ENCODE assay signal across 31 cellular contexts in the genomic region with DNA sequence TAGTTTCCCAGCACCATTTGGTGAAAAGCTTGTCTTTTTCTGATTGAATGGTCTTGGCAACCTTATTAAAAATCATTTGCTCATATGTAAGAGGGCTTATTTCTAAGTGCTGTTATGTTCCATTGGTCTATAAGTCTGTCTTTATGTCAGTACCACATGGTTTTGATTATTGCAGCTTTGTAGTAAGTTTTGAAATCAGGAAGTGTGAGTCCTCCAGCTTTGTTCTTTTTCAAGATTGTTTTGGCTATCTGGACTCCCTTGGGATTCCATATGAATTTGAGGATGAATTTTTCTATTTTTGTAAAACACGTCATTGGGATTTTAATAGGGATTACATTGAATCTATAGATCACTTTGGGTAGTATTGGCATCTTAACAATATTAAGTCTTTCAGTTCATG. TPM values are rescaled to one million over a fixed set of nuclear protein-coding genes. Genes with fewer than 3 reads are reported as not detected.
DNase-seq lines count a peak whose midpoint lies in the region; ATAC-seq and TF ChIP-seq lines count a peak whose summit lies in the region.
"Had no signal": no experiment of that assay in that cellular context is flagged by ENCODE, and none has a peak within 500 bp of the region (broad histone marks: within the 10 kb centered on the region; RNA-seq: fewer than 3 reads in every experiment).

No MANE protein-coding gene starts in this region.

- no peaks in the 10 kb centered on the region for H3K27me3 ChIP-seq in adipocyte (replicated peaks; ENCODE audit: control insufficient read depth, insufficient read depth, low read length)
- H3K27me3 ChIP-seq in esophagus squamous epithelium: no peaks in the 10 kb centered on the region
- no peaks in the 10 kb centered on the region for H3K27me3 ChIP-seq in aorta (ENCODE audit: control insufficient read depth in 1 of 2, insufficient read depth in 2 of 2, low read length in 1 of 2)
- H3K27me3 ChIP-seq: adrenal gland, brain microvascular endothelial cell, sigmoid colon had no signal

- no peak for DNase-seq in T-helper 1 cell
- DNase-seq in HFFc6: no peak
- peak; percentile 22 for DNase-seq in adipocyte (ENCODE audit: low read depth)
- DNase-seq in fibroblast of the conjunctiva (ENCODE audit: low read depth): peak; percentile 83
- no peak for DNase-seq in esophagus squamous epithelium (lab: John Stamatoyannopoulos, UW)
- no peak for DNase-seq in aorta
- DNase-seq: activated CD4-positive, alpha-beta T cell treated with anti-CD3 and anti-CD28 coated beads, Interleukin-2, amount 50 U/mL, for 4 hours; activated T-cell treated with anti-CD3 and anti-CD28 coated beads for 4 hours; adrenal gland; brain microvascular endothelial cell; CD8-positive, alpha-beta memory T cell; effector memory CD8-positive, alpha-beta T cell; GDM1; glutamatergic neuron; GOT3; kidney glomerular epithelial cell; mesenchymal stem cell; MV-4-11; NCI-H1694 treated with DMSO at 0.1 percent for 48 hours; NCI-H2171; NCI-H526; sigmoid colon; stimulated activated naive CD4-positive, alpha-beta T cell treated with Interleukin-2 at 50 U/mL for 16 hours had no signal

- H3K4me1 Mint-ChIP-seq in T-helper 1 cell treated with Interleukin-12 subunit alpha and Interleukin-12 subunit beta and Interleukin-4 antibody, amounts not matched to agents 30 μg/mL and 1 μg/mL, for 36 hours (ENCODE audit: low read depth): peaks cover 50% of the 10 kb centered on the region
- peaks cover 66% of the 10 kb centered on the region for H3K4me1 Mint-ChIP-seq in HFFc6 (ENCODE audit: low read depth)

- no peak overlapping the region for H3K4me3 Mint-ChIP-seq in T-helper 1 cell treated with Interleukin-12 subunit alpha and Interleukin-12 subunit beta and Interleukin-4 antibody, amounts not matched to agents 30 μg/mL and 1 μg/mL, for 36 hours
- H3K4me3 Mint-ChIP-seq in HFFc6: no peak overlapping the region
- H3K4me3 Mint-ChIP-seq: CD8-positive, alpha-beta memory T cell; effector memory CD8-positive, alpha-beta T cell had no signal

- no peak overlapping the region for H3K9ac ChIP-seq in adipocyte (ENCODE audit: low read length)
- H3K9ac ChIP-seq: KMS-11 had no signal

- no peak overlapping the region for H3K27ac ChIP-seq in esophagus squamous epithelium
- no peak overlapping the region for H3K27ac ChIP-seq in aorta (ENCODE audit: low read depth in 1 of 2, low read length in 2 of 2)
- H3K27ac ChIP-seq: 22Rv1, adrenal gland, brain microvascular endothelial cell, KMS-11, sigmoid colon, thoracic aorta, VCaP had no signal

- TF ChIP-seq POLR2A in esophagus squamous epithelium (IDR thresholded peaks at IDR 0.05): no peak

- WGBS in esophagus squamous epithelium, 2 donors: 100% methylated on average over 1 of the region's 1 CpG
- 83 to 93% methylated on average over 1 of the region's 1 CpG for WGBS in aorta, 2 donors

- H3K9me3 ChIP-seq in adipocyte (ENCODE audit: control insufficient read depth, low read length) (no peaks in the 10 kb centered on the region), esophagus squamous epithelium (no peaks in the 10 kb centered on the region), aorta (ENCODE audit: control insufficient read depth, low read length) (no peaks in the 10 kb centered on the region)
- H3K9me3 ChIP-seq: adrenal gland, sigmoid colon, thoracic aorta had no signal

- ATAC-seq in GM19452 (IDR thresholded peaks at IDR 0.05; ENCODE audit: unreplicated experiment): no peak
- ATAC-seq in aorta (ENCODE audit: low FRiP score): no peak
- ATAC-seq: effector memory CD8-positive, alpha-beta T cell; esophagus mucosa had no signal

- H3K27ac Mint-ChIP-seq in T-helper 1 cell treated with Interleukin-12 subunit alpha and Interleukin-12 subunit beta and Interleukin-4 antibody, amounts not matched to agents 30 μg/mL and 1 μg/mL, for 36 hours: peak overlapping the region; percentile 63
- peak overlapping the region; percentile 43; the same call in 1 of the 2 replicates for H3K27ac Mint-ChIP-seq in HFFc6
- H3K27ac Mint-ChIP-seq: progenitor cell of endocrine pancreas had no signal

- no peak for TF ChIP-seq CTCF in HFFc6 (IDR thresholded peaks at IDR 0.05)
- no peak for TF ChIP-seq CTCF in esophagus squamous epithelium (IDR thresholded peaks at IDR 0.05)

- no peak overlapping the region for H3K4me3 ChIP-seq in adipocyte (ENCODE audit: low read length)
- no peak overlapping the region for H3K4me3 ChIP-seq in esophagus squamous epithelium
- H3K4me3 ChIP-seq in aorta (ENCODE audit: low read length in 2 of 2): no peak overlapping the region
- H3K4me3 ChIP-seq: adrenal gland, sigmoid colon, thoracic aorta had no signal

- intact Hi-C loops in esophagus squamous epithelium (cut with DNase I): no loop called here
- intact Hi-C loops in aorta (cut with DNase I): no loop called here

- H3K27me3 Mint-ChIP-seq in T-helper 1 cell treated with Interleukin-12 subunit alpha and Interleukin-12 subunit beta and Interleukin-4 antibody, amounts not matched to agents 30 μg/mL and 1 μg/mL, for 36 hours (ENCODE audit: low read depth): no peaks in the 10 kb centered on the region
- peaks cover 2% of the 10 kb centered on the region for H3K27me3 Mint-ChIP-seq in HFFc6 (ENCODE audit: insufficient read depth)
- H3K27me3 Mint-ChIP-seq: effector memory CD8-positive, alpha-beta T cell; progenitor cell of endocrine pancreas had no signal

- peaks cover 12% of the 10 kb centered on the region for H3K36me3 Mint-ChIP-seq in T-helper 1 cell treated with Interleukin-12 subunit alpha and Interleukin-12 subunit beta and Interleukin-4 antibody, amounts not matched to agents 30 μg/mL and 1 μg/mL, for 36 hours (ENCODE audit: low read depth)
- H3K36me3 Mint-ChIP-seq in HFFc6 (ENCODE audit: low read depth): peaks cover 11% of the 10 kb centered on the region
- H3K36me3 Mint-ChIP-seq: CD8-positive, alpha-beta memory T cell had no signal

- no peaks in the 10 kb centered on the region for H3K9me3 Mint-ChIP-seq in T-helper 1 cell treated with Interleukin-12 subunit alpha and Interleukin-12 subunit beta and Interleukin-4 antibody, amounts not matched to agents 30 μg/mL and 1 μg/mL, for 36 hours
- no peaks in the 10 kb centered on the region for H3K9me3 Mint-ChIP-seq in HFFc6
- H3K9me3 Mint-ChIP-seq: CD8-positive, alpha-beta memory T cell; effector memory CD8-positive, alpha-beta T cell had no signal

- H3K36me3 ChIP-seq in adipocyte (ENCODE audit: control insufficient read depth, insufficient read depth, low read length, severe bottlenecking) (no peaks in the 10 kb centered on the region), esophagus squamous epithelium (no peaks in the 10 kb centered on the region), aorta (ENCODE audit: control insufficient read depth in 1 of 2, insufficient read depth in 2 of 2, low read length in 1 of 2) (no peaks in the 10 kb centered on the region)
- H3K36me3 ChIP-seq: adrenal gland, brain microvascular endothelial cell, sigmoid colon, thoracic aorta had no signal

- H3K4me1 ChIP-seq in adipocyte (ENCODE audit: control insufficient read depth, insufficient read depth, low read length): peaks cover 10% of the 10 kb centered on the region
- peaks cover 0 to 19% (median 6%) of the 10 kb centered on the region in 3 donors for H3K4me1 ChIP-seq in esophagus squamous epithelium
- no peaks in the 10 kb centered on the region for H3K4me1 ChIP-seq in aorta (ENCODE audit: control insufficient read depth in 1 of 2, insufficient read depth in 2 of 2, low read length in 2 of 2)

RNA-seq across cellular contexts. Expression of a gene that starts 5.4 kb away (rescaled TPM):
- 10 to 100 TPM; 16.8 to 40.3 (median 35.3) TPM for total RNA-seq in HFFc6 (2021; fragmentation: NEBNext Ultra II Directional; extraction: Animal tissue kit (Norgen Biotek cat#: 25700))
- total RNA-seq in esophagus squamous epithelium: 10 to 100 TPM in 2 of 4 donors, 1 to 10 TPM in 2; 7.4 to 21.5 (median 14.4) TPM
- total RNA-seq in aorta: 1 to 10 TPM in 1 of 2 donors, under 1 TPM in 1; 0.65 to 1.7 TPM
- polyA plus RNA-seq in aorta: under 1 TPM; 0.23 to 0.88 TPM

RNA-seq across cellular contexts. Expression of a gene that starts 24.4 kb away (rescaled TPM):
- 10 to 100 TPM; 35.4 to 46.5 (median 39.9) TPM for total RNA-seq in HFFc6 (2021; fragmentation: NEBNext Ultra II Directional; extraction: Animal tissue kit (Norgen Biotek cat#: 25700))
- total RNA-seq in esophagus squamous epithelium: 10 to 100 TPM; 26.7 to 36.8 (median 29.5) TPM
- total RNA-seq in aorta: 10 to 100 TPM; 33.1 to 42.3 TPM
- 1 to 10 TPM; 8.8 to 8.9 TPM for polyA plus RNA-seq in aorta

Comparison
In these comparisons a context has a peak if more than half of its experiments do, and no peak if none do; other contexts are left out.
1. DNase-seq: peak in adipocyte (single experiment) and fibroblast of the conjunctiva (single experiment); none in T-helper 1 cell (0 of 5), HFFc6 (single experiment), esophagus squamous epithelium (single experiment) and aorta (0 of 2).